ENCODE assay signal across 7 cellular contexts in the genomic region with DNA sequence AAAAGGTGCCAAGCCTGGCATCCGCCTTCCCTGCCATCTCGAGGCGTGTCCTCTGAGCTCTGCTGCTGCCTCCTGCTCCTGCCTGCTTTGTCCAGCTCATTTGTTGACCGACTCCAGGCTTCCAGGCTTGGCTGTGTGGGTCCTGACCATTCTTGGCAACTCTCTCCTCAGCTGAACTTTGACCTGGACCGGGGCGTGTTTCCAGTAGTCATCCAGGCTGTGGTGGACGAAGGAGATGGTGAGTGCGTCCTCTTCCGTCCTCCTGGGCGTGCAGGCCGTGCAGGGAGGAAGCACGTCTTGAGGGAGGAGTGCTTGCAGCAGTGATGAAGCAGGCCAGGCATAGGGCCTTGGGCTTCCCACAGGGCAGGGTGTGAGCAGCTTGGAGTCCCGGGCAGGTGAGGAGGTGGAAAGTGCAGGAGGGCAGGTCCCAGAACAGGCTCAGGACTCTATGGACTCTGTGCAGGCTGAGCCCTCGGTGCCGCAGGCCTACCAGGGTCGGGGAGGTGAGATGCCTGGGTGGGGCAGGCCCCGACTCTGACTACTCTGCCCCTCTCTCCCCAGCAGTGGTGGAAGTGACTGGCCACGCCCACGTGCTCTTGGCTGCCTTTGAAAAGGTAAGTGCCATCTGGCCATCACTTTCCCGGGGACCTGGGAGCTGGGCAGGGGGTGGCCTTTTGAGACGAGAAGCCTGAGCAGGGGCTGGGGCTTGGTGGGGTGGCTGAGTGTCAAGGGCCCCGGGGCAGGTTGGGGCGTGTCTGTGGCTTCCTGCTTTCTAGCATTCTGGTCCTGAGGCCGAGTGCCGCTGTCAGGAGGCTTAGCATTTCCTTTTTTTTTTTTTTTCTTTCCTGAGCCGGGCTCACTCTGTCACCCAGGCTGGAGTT.
DNase-seq lines count a peak whose midpoint lies in the region; ATAC-seq lines count a peak whose summit lies in the region.

No MANE protein-coding gene starts in this region.

- no peak for ATAC-seq in HG02759 (IDR thresholded peaks at IDR 0.05; ENCODE audit: unreplicated experiment)
- no peak for ATAC-seq in GM18498 (IDR thresholded peaks at IDR 0.05; ENCODE audit: unreplicated experiment)

- peaks cover 30% of the 10 kb centered on the region for H3K36me3 ChIP-seq in effector memory CD4-positive, alpha-beta T cell (ENCODE audit: control insufficient read depth, insufficient read depth, low read length)

- peak; percentile 56 for DNase-seq in KG1 (lab: John Stamatoyannopoulos, UW)
- peak; percentile 19 for DNase-seq in activated CD4-positive, alpha-beta T cell treated with anti-CD3 and anti-CD28 coated beads for 1 hour
- peak; percentile 27 to 53 (median 46) for DNase-seq in effector memory CD4-positive, alpha-beta T cell
- peak; percentile 57 to 58 for DNase-seq in stimulated activated CD4-positive, alpha-beta T cell treated with anti-CD3 and anti-CD28 coated beads, Interleukin-2, amount 100 ng/mL, for 24 hours
- DNase-seq in foreskin melanocyte, result no peak

- peaks cover 45% of the 10 kb centered on the region for H3K4me1 ChIP-seq in effector memory CD4-positive, alpha-beta T cell (ENCODE audit: control insufficient read depth, insufficient read depth, low read length, poor library complexity, severe bottlenecking)

- H3K27me3 ChIP-seq in effector memory CD4-positive, alpha-beta T cell (replicated peaks; ENCODE audit: control insufficient read depth, insufficient read depth, low read length, poor library complexity, severe bottlenecking), result no peaks in the 10 kb centered on the region

- peak overlapping the region; percentile 59 for H3K27ac ChIP-seq in effector memory CD4-positive, alpha-beta T cell (ENCODE audit: insufficient read depth, low read length, poor library complexity, severe bottlenecking)

- no peaks in the 10 kb centered on the region for H3K9me3 ChIP-seq in effector memory CD4-positive, alpha-beta T cell (ENCODE audit: control insufficient read depth, low read length)

- peak overlapping the region; percentile 30 for H3K4me3 ChIP-seq in effector memory CD4-positive, alpha-beta T cell (ENCODE audit: insufficient read depth, low read depth, low read length, poor library complexity, severe bottlenecking)
